ENCODE assay signal across 23 cellular contexts in genomic region chr21:31530364-31530763, GRCh38.
DNase-seq lines count a peak whose midpoint lies in the region; ATAC-seq and TF ChIP-seq lines count a peak whose summit lies in the region.
"Had no signal": no experiment of that assay in that cellular context is flagged by ENCODE, and none has a peak within 500 bp of the region (broad histone marks: within the 10 kb centered on the region; RNA-seq: fewer than 3 reads in every experiment).

No MANE protein-coding gene starts in this region.

- no peak overlapping the region for H3K4me3 ChIP-seq in endodermal cell (ENCODE audit: low read length)
- no peak overlapping the region for H3K4me3 ChIP-seq in retinal pigment epithelial cell (ENCODE audit: low read length)
- H3K4me3 ChIP-seq in upper lobe of left lung = no peak overlapping the region
- H3K4me3 ChIP-seq: esophagus muscularis mucosa, gastroesophageal sphincter, mucosa of descending colon, smooth muscle cell, thyroid gland had no signal

- H3K36me3 Mint-ChIP-seq in endodermal cell (ENCODE audit: low read depth) = no peaks in the 10 kb centered on the region
- H3K36me3 Mint-ChIP-seq: activated naive CD4-positive, alpha-beta T cell treated with anti-CD3 and anti-CD28 coated beads, Interleukin-2, amount 50 U/mL, for 72 hours had no signal

- peak; percentile 34 for DNase-seq in NCI-H345 (lab: John Stamatoyannopoulos, UW)
- DNase-seq in NCI-H345 treated with DMSO at 0.1 percent for 48 hours (lab: John Stamatoyannopoulos, UW; ENCODE audit: unreplicated experiment) = no peak
- peak; percentile 5 for DNase-seq in NCI-H2081 treated with DMSO at 0.1 percent for 48 hours (lab: John Stamatoyannopoulos, UW)
- DNase-seq in endodermal cell = no peak
- DNase-seq in retinal pigment epithelial cell (ENCODE audit: low read depth) = no peak
- DNase-seq in upper lobe of left lung = no peak
- DNase-seq: activated CD4-positive, alpha-beta T cell treated with anti-CD3 and anti-CD28 coated beads, Interleukin-2, amount 10 ng/mL, durations not matched to agents 24 days and 14 days; effector CD4-positive, alpha-beta T cell; GOT3; islet precursor cell; stimulated activated CD4-positive, alpha-beta T cell treated with anti-CD3 and anti-CD28 coated beads, Interleukin-4, amount 100 ng/mL, for 24 hours; stimulated activated naive CD8-positive, alpha-beta T cell treated with anti-CD3 and anti-CD28 coated beads, Interleukin-15, Interleukin-2, amounts not matched to agents 100 U/mL and 50 U/mL, for 24 hours had no signal

- ATAC-seq in GM18511 (IDR thresholded peaks at IDR 0.05; ENCODE audit: unreplicated experiment) (no peak), GM21447 (IDR thresholded peaks at IDR 0.05; ENCODE audit: unreplicated experiment) (no peak), upper lobe of left lung (ENCODE audit: low FRiP score in 2 of 2) (no peak)
- ATAC-seq: activated naive CD4-positive, alpha-beta T cell treated with anti-CD3 and anti-CD28 coated beads, Interleukin-2, amount 50 U/mL, for 72 hours; gastroesophageal sphincter; stimulated activated naive CD8-positive, alpha-beta T cell treated with anti-CD3 and anti-CD28 coated beads, Interleukin-15, Interleukin-2, amounts not matched to agents 100 U/mL and 50 U/mL, for 24 hours had no signal

- TF ChIP-seq POLR2A in upper lobe of left lung (IDR thresholded peaks at IDR 0.05) = no peak

- TF ChIP-seq EP300 in upper lobe of left lung (IDR thresholded peaks at IDR 0.05) = no peak

- peak; percentile 46 for TF ChIP-seq CTCF in endodermal cell (conservative IDR thresholded peaks at IDR 0.05)
- peak; percentile 7 for TF ChIP-seq CTCF in retinal pigment epithelial cell (conservative IDR thresholded peaks at IDR 0.05; ENCODE audit: low read depth, low read length)
- no peak for TF ChIP-seq CTCF in upper lobe of left lung (IDR thresholded peaks at IDR 0.05)

- H3K27me3 Mint-ChIP-seq in endodermal cell (ENCODE audit: insufficient read depth) = no peaks in the 10 kb centered on the region
- H3K27me3 Mint-ChIP-seq: B cell had no signal

- peaks cover 54% of the 10 kb centered on the region for H3K4me1 Mint-ChIP-seq in endodermal cell
- H3K4me1 Mint-ChIP-seq: B cell had no signal

- H3K36me3 ChIP-seq in endodermal cell (ENCODE audit: control insufficient read depth, insufficient read depth, low read length) (no peaks in the 10 kb centered on the region), upper lobe of left lung (no peaks in the 10 kb centered on the region)
- H3K36me3 ChIP-seq: esophagus muscularis mucosa, gastroesophageal sphincter, thyroid gland had no signal

- no peaks in the 10 kb centered on the region for H3K9me3 Mint-ChIP-seq in endodermal cell
- H3K9me3 Mint-ChIP-seq: activated CD4-positive, alpha-beta T cell treated with anti-CD3 and anti-CD28 coated beads, Interleukin-2, amount 10 ng/mL, durations not matched to agents 24 days and 14 days; activated naive CD4-positive, alpha-beta T cell treated with anti-CD3 and anti-CD28 coated beads, Interleukin-2, amount 50 U/mL, for 72 hours; activated T-helper 1 cell treated with anti-CD3 and anti-CD28 coated beads, Interleukin-12 subunit alpha, Interleukin-12 subunit beta, Interleukin-2, Interleukin-4 antibody, amounts not matched to agents 30 ng/mL and 10 ng/mL and 1 ng/mL, durations not matched to agents 14 hours and 24 hours and 36 hours; neural crest cell had no signal

- H3K27ac ChIP-seq in endodermal cell (ENCODE audit: low read depth, low read length) (no peak overlapping the region), upper lobe of left lung (no peak overlapping the region)
- H3K27ac ChIP-seq: esophagus muscularis mucosa, gastroesophageal sphincter, thyroid gland had no signal

- peaks cover 22% of the 10 kb centered on the region for H3K4me1 ChIP-seq in endodermal cell (ENCODE audit: control insufficient read depth, insufficient read depth, low read length)
- peaks cover 0 to 11% (median 3%) of the 10 kb centered on the region in 4 donors for H3K4me1 ChIP-seq in upper lobe of left lung
- H3K4me1 ChIP-seq: esophagus muscularis mucosa, gastroesophageal sphincter, thyroid gland had no signal

- no peaks in the 10 kb centered on the region for H3K27me3 ChIP-seq in endodermal cell (ENCODE audit: control insufficient read depth, insufficient read depth, low read length, poor library complexity, severe bottlenecking)
- H3K27me3 ChIP-seq in upper lobe of left lung = no peaks in the 10 kb centered on the region
- H3K27me3 ChIP-seq: esophagus muscularis mucosa, gastroesophageal sphincter, thyroid gland had no signal

- WGBS in endodermal cell (ENCODE audit: insufficient coverage in 1 of 2, insufficient read length in 1 of 2), 2 experiments = 89 to 90% methylated on average over 6 to 9 of the region's 9 CpGs
- WGBS in upper lobe of left lung, 2 donors = 89% methylated on average over 6 to 9 of the region's 9 CpGs

- no peaks in the 10 kb centered on the region for H3K9me3 ChIP-seq in endodermal cell (ENCODE audit: control insufficient read depth, low read length)
- H3K9me3 ChIP-seq in upper lobe of left lung = no peaks in the 10 kb centered on the region
- H3K9me3 ChIP-seq: esophagus muscularis mucosa, gastroesophageal sphincter, mucosa of descending colon, thyroid gland had no signal

- H3K4me3 Mint-ChIP-seq in endodermal cell = no peak overlapping the region
- H3K4me3 Mint-ChIP-seq: activated CD4-positive, alpha-beta T cell treated with anti-CD3 and anti-CD28 coated beads, Interleukin-2, amount 10 ng/mL, durations not matched to agents 24 days and 14 days; activated T-helper 1 cell treated with anti-CD3 and anti-CD28 coated beads, Interleukin-12 subunit alpha, Interleukin-12 subunit beta, Interleukin-2, Interleukin-4 antibody, amounts not matched to agents 30 ng/mL and 10 ng/mL and 1 ng/mL, durations not matched to agents 14 hours and 24 hours and 36 hours; B cell; neural crest cell had no signal

- H3K9ac ChIP-seq in endodermal cell (ENCODE audit: extremely low read depth, low read length, poor library complexity, severe bottlenecking) = no peak overlapping the region

- no peak overlapping the region for H3K27ac Mint-ChIP-seq in endodermal cell
- H3K27ac Mint-ChIP-seq: activated CD4-positive, alpha-beta T cell treated with anti-CD3 and anti-CD28 coated beads, Interleukin-2, amount 10 ng/mL, durations not matched to agents 24 days and 14 days; activated T-helper 1 cell treated with anti-CD3 and anti-CD28 coated beads, Interleukin-12 subunit alpha, Interleukin-12 subunit beta, Interleukin-2, Interleukin-4 antibody, amounts not matched to agents 30 ng/mL and 10 ng/mL and 1 ng/mL, durations not matched to agents 14 hours and 24 hours and 36 hours; B cell had no signal

Comparison
In these comparisons a context has a peak if more than half of its experiments do, and no peak if none do; other contexts are left out.
1. DNase-seq: peak in NCI-H345 (single experiment) and NCI-H2081 treated with DMSO at 0.1 percent for 48 hours (single experiment); none in NCI-H345 treated with DMSO at 0.1 percent for 48 hours (single experiment), endodermal cell (single experiment), retinal pigment epithelial cell (single experiment) and upper lobe of left lung (0 of 2).
2. CTCF ChIP-seq: peak in endodermal cell (single experiment) and retinal pigment epithelial cell (single experiment); none in upper lobe of left lung (0 of 6).